ENCODE assay signal across 16 cellular contexts in genomic region chr2:15630121-15630957, GRCh38. TPM values are rescaled to one million over a fixed set of nuclear protein-coding genes. Genes with fewer than 3 reads are reported as not detected.
A peak's percentile ranks its signal among the peaks of the same experiment; 100 is the strongest.
DNase-seq lines count a peak whose midpoint lies in the region; ATAC-seq, FAIRE-seq and TF ChIP-seq lines count a peak whose summit lies in the region.
"Had no signal": no experiment of that assay in that cellular context is flagged by ENCODE, and none has a peak within 500 bp of the region (broad histone marks: within the 10 kb centered on the region; RNA-seq: fewer than 3 reads in every experiment).

No MANE protein-coding gene starts in this region.

- H3K4me3 ChIP-seq in endothelial cell of umbilical vein (replicated peaks in 1 of 3; ENCODE audit: insufficient read depth in 1 of 3, low read depth in 1 of 3, low read length in 3 of 3): no peak overlapping the region
- H3K4me3 ChIP-seq: A549; BLaER1 treated with 17β-estradiol and CSF1 and Interleukin-3, amounts not matched to agents 10 nM and 100 nM; GM23338 had no signal

- no peak overlapping the region for H2AFZ ChIP-seq in endothelial cell of umbilical vein (ENCODE audit: low read depth, low read length)
- H2AFZ ChIP-seq: GM23338 had no signal

- H3K79me2 ChIP-seq in endothelial cell of umbilical vein (ENCODE audit: control insufficient read depth, insufficient read depth, low read length): no peaks in the 10 kb centered on the region

- no peak for TF ChIP-seq CTCF in endothelial cell of umbilical vein (IDR thresholded peaks at IDR 0.05; ENCODE audit: extremely low read depth in 1 of 2, insufficient read depth in 1 of 2, low read depth in 1 of 2, low read length in 2 of 2)

- H3K9me3 ChIP-seq in endothelial cell of umbilical vein (replicated peaks; ENCODE audit: control insufficient read depth, insufficient read depth, low read length): no peaks in the 10 kb centered on the region
- H3K9me3 ChIP-seq: A549; BLaER1 treated with 17β-estradiol and CSF1 and Interleukin-3, amounts not matched to agents 10 nM and 100 nM had no signal

- peak; percentile 53 for ATAC-seq in left ventricle myocardium superior
- no peak for ATAC-seq in Right ventricle myocardium inferior
- ATAC-seq in GM19395 (IDR thresholded peaks at IDR 0.05; ENCODE audit: unreplicated experiment): no peak
- ATAC-seq: A549, GM23338 had no signal

- no peaks in the 10 kb centered on the region for H3K9me1 ChIP-seq in endothelial cell of umbilical vein (replicated peaks; ENCODE audit: control insufficient read depth, extremely low read depth, insufficient read depth, low read length)

- peaks cover 4% of the 10 kb centered on the region for H4K20me1 ChIP-seq in endothelial cell of umbilical vein (replicated peaks; ENCODE audit: control insufficient read depth, extremely low read depth, insufficient read depth, low read length)

- DNase-seq in left ventricle myocardium superior (no peak), Right ventricle myocardium inferior (ENCODE audit: missing footprints) (no peak), SK-N-DZ (ENCODE audit: low spot score) (peak; percentile 93), endothelial cell of umbilical vein (ENCODE audit: low read depth, low spot score) (no peak), KG1 (lab: John Stamatoyannopoulos, UW) (no peak), AML-193 (lab: John Stamatoyannopoulos, UW) (no peak)
- DNase-seq: CD4-positive, CD25-positive, alpha-beta regulatory T cell; DMS79; H7; IMR-90 had no signal

- H3K4me1 ChIP-seq in endothelial cell of umbilical vein (ENCODE audit: control insufficient read depth, extremely low read depth, insufficient read depth, low read length): peaks cover 13% of the 10 kb centered on the region
- H3K4me1 ChIP-seq: BLaER1 treated with 17β-estradiol and CSF1 and Interleukin-3, amounts not matched to agents 10 nM and 100 nM had no signal

- TSS peak; percentile 9 for BruUV-seq in endothelial cell of umbilical vein (replicated peaks; lab: Mats Ljungman, UMichigan)

- H3K36me3 ChIP-seq in endothelial cell of umbilical vein (ENCODE audit: control insufficient read depth in 2 of 2, extremely low read depth in 1 of 2, insufficient read depth in 2 of 2, low read length in 2 of 2): peaks cover 20 to 31% of the 10 kb centered on the region in 2 experiments

- CTCF ChIA-PET in endothelial cell of umbilical vein (lab: Charles Lee): interaction anchor here (0.8 to 1.4 kb wide), 3 partner anchors 11 to 978 kb away, joined by 3 to 4 read pairs (median 3); no protein-coding TSS in a partner anchor

- no peak for TF ChIP-seq POLR2A in endothelial cell of umbilical vein (IDR thresholded peaks at IDR 0.05; ENCODE audit: low read depth, low read length)

- no peak overlapping the region for H3K27ac ChIP-seq in endothelial cell of umbilical vein (ENCODE audit: insufficient read depth, low read depth, low read length)
- H3K27ac ChIP-seq: A549; BLaER1 treated with 17β-estradiol and CSF1 and Interleukin-3, amounts not matched to agents 10 nM and 100 nM had no signal

- H3K9ac ChIP-seq in endothelial cell of umbilical vein (replicated peaks; ENCODE audit: extremely low read depth, insufficient read depth, low read length): no peak overlapping the region
- H3K9ac ChIP-seq: BLaER1 treated with 17β-estradiol and CSF1 and Interleukin-3, amounts not matched to agents 10 nM and 100 nM had no signal

- POLR2A ChIA-PET in endothelial cell of umbilical vein (lab: Charles Lee): no interaction called here

- intact Hi-C loops in left ventricle myocardium superior (cut with micrococcal nuclease): loop anchor here (10.0 kb wide), 2 partner anchors 314 to 654 kb away; partner anchors contain the start of gene MYCN
- intact Hi-C loops in Right ventricle myocardium inferior (cut with DNase I): loop anchor here (10.0 kb wide), 1 partner anchor 1124 kb away; no protein-coding TSS in a partner anchor
- intact Hi-C loops in endothelial cell of umbilical vein (cut with micrococcal nuclease): loop anchor here (2.0 kb wide), 1 partner anchor 76 kb away; no protein-coding TSS in a partner anchor

- no peaks in the 10 kb centered on the region for H3K27me3 ChIP-seq in endothelial cell of umbilical vein (ENCODE audit: control insufficient read depth in 2 of 2, insufficient read depth in 2 of 2, low read length in 2 of 2)
- H3K27me3 ChIP-seq: BLaER1 treated with 17β-estradiol and CSF1 and Interleukin-3, amounts not matched to agents 10 nM and 100 nM had no signal

- dilution Hi-C loops in endothelial cell of umbilical vein (cut with MboI; ENCODE audit: extremely low pct_ligation_motif_present, low sequenced_read_pairs): no loop called here

- no peak overlapping the region for H3K4me2 ChIP-seq in endothelial cell of umbilical vein (ENCODE audit: insufficient read depth, low read length)
- H3K4me2 ChIP-seq: A549; BLaER1 treated with 17β-estradiol and CSF1 and Interleukin-3, amounts not matched to agents 10 nM and 100 nM; GM23338 had no signal

- no peak for FAIRE-seq in endothelial cell of umbilical vein (lab: Jason Lieb, UNC)
- FAIRE-seq: A549, G401.6, GM12891 had no signal

TF ChIP-seq in endothelial cell of umbilical vein, 7 proteins besides CTCF, POLR2A, EP300 and RAD21:
- TF ChIP-seq JUN (IDR thresholded peaks at IDR 0.05; ENCODE audit: borderline replicate concordance, insufficient read depth, insufficient read length, low read depth) (no peak), MYC (IDR thresholded peaks at IDR 0.05; ENCODE audit: low read depth, low read length) (no peak), GATA2 (IDR thresholded peaks at IDR 0.05; ENCODE audit: insufficient read depth, insufficient read length, low read depth, low read length) (no peak), EZH2 (IDR thresholded peaks at IDR 0.05; ENCODE audit: borderline replicate concordance, low read depth, low read length, severe bottlenecking) (no peak), FOS (IDR thresholded peaks at IDR 0.05; ENCODE audit: borderline replicate concordance, insufficient read depth, low read length) (no peak), MAX (IDR thresholded peaks at IDR 0.05; ENCODE audit: insufficient read depth, insufficient read length) (no peak), POLR2AphosphoS5 (IDR thresholded peaks at IDR 0.05; ENCODE audit: insufficient read depth, low read depth, low read length) (no peak)

RNA-seq across cellular contexts. Expression of gene DDX1, which starts 38.7 kb away (rescaled TPM):
- total RNA-seq in left ventricle myocardium superior: 167 TPM
- total RNA-seq in Right ventricle myocardium inferior: 142 TPM
- 5,002 and 5,638 TPM in 2 replicates for polyA plus RNA-seq in SK-N-DZ (2014; cell fraction: cytosol; rRNA removed)
- polyA plus RNA-seq in SK-N-DZ (2014; cell fraction: nucleus; rRNA removed): 4,616 and 5,818 TPM in 2 replicates
- 117 and 124 TPM in 2 replicates for total RNA-seq in endothelial cell of umbilical vein
- polyA plus RNA-seq in endothelial cell of umbilical vein: 28.4 and 41.2 TPM in 2 replicates
- 76.7 and 79.3 TPM in 2 replicates for polyA plus RNA-seq in endothelial cell of umbilical vein (2011; cell fraction: cytosol; rRNA removed)
- polyA plus RNA-seq in endothelial cell of umbilical vein (2011; cell fraction: nucleus; rRNA removed): 66.9 and 89.7 TPM in 2 replicates
- 127 and 179 TPM in 2 replicates for polyA plus RNA-seq in endothelial cell of umbilical vein (2012)
- 34.2 and 38.7 TPM in 2 replicates for polyA minus RNA-seq in endothelial cell of umbilical vein
- 42.5 TPM for polyA minus RNA-seq in endothelial cell of umbilical vein (2011; cell fraction: cytosol; rRNA and poly(A)+ RNA removed)
- 35.5 and 40.1 TPM in 2 replicates for polyA minus RNA-seq in endothelial cell of umbilical vein (2011; cell fraction: nucleus; rRNA and poly(A)+ RNA removed)
